Comparison of ENCODE assay signal across 16 cellular contexts in genomic region chr1:10629816-10630571, GRCh38.
DNase-seq lines count a peak whose midpoint lies in the region; ATAC-seq and TF ChIP-seq lines count a peak whose summit lies in the region.
"Had no signal": no experiment of that assay in that cellular context is flagged by ENCODE, and none has a peak within 500 bp of the region (broad histone marks: within the 10 kb centered on the region; RNA-seq: fewer than 3 reads in every experiment).

No MANE protein-coding gene starts in this region.

- H3K4me2 ChIP-seq in PC-3 (ENCODE audit: low read length) = no peak overlapping the region

- no peaks in the 10 kb centered on the region for H3K9me3 Mint-ChIP-seq in CD14-positive monocyte
- H3K9me3 Mint-ChIP-seq: memory B cell, natural killer cell had no signal

- H2AFZ ChIP-seq in PC-3 (ENCODE audit: low read length) = no peak overlapping the region

- no peak overlapping the region for H3K4me3 Mint-ChIP-seq in CD14-positive monocyte
- H3K4me3 Mint-ChIP-seq: memory B cell, natural killer cell had no signal

- H3K9me3 ChIP-seq in PC-3 (ENCODE audit: low read length) (no peaks in the 10 kb centered on the region), esophagus squamous epithelium (no peaks in the 10 kb centered on the region), gastrocnemius medialis (no peaks in the 10 kb centered on the region)
- H3K9me3 ChIP-seq: colonic mucosa had no signal

- no peaks in the 10 kb centered on the region for H3K79me2 ChIP-seq in PC-3 (ENCODE audit: low read length)

- in situ Hi-C loops in gastrocnemius medialis (cut with MboI; ENCODE audit: low sequenced_read_pairs in 4 of 4) = no loop called here

- H3K27me3 Mint-ChIP-seq in CD14-positive monocyte (ENCODE audit: low read depth in 3 of 3) = peaks cover 0 to 9% (median 2%) of the 10 kb centered on the region in 3 donors
- H3K27me3 Mint-ChIP-seq: memory B cell had no signal

- H3F3A ChIP-seq in PC-3 (ENCODE audit: low read length, unreplicated experiment) = no peaks in the 10 kb centered on the region

- ATAC-seq in PC-3 (no peak), GM21390 (IDR thresholded peaks at IDR 0.05; ENCODE audit: unreplicated experiment) (no peak), HG03439 (IDR thresholded peaks at IDR 0.05; ENCODE audit: unreplicated experiment) (no peak), HG03175 (IDR thresholded peaks at IDR 0.05; ENCODE audit: unreplicated experiment) (no peak), gastrocnemius medialis (no peak)
- ATAC-seq: natural killer cell had no signal

- H3K36me3 ChIP-seq in PC-3 (ENCODE audit: low read depth, low read length) = no peaks in the 10 kb centered on the region; the same call in 1 of the 2 replicates
- H3K36me3 ChIP-seq in esophagus squamous epithelium = peaks cover 0 to 79% (median 7%) of the 10 kb centered on the region in 3 donors
- H3K36me3 ChIP-seq in gastrocnemius medialis = peaks cover 0 to under 1% of the 10 kb centered on the region in 2 donors
- H3K36me3 ChIP-seq: colonic mucosa had no signal

- no peak overlapping the region for H3K27ac Mint-ChIP-seq in CD14-positive monocyte
- H3K27ac Mint-ChIP-seq: memory B cell, natural killer cell had no signal

- H3K4me3 ChIP-seq in PC-3 (ENCODE audit: low read length) (no peak overlapping the region), esophagus squamous epithelium (no peak overlapping the region), gastrocnemius medialis (no peak overlapping the region)
- H3K4me3 ChIP-seq: colonic mucosa had no signal

- BruUV-seq in PC-3 (replicated peaks; lab: Mats Ljungman, UMichigan) = no TSS peak

- H3K4me1 ChIP-seq in PC-3 (ENCODE audit: insufficient read depth, low read length) (peaks cover 9% of the 10 kb centered on the region), esophagus squamous epithelium (peaks cover 7 to 61% (median 20%) of the 10 kb centered on the region in 3 donors), gastrocnemius medialis (peaks cover 4 to 9% of the 10 kb centered on the region in 2 donors)
- H3K4me1 ChIP-seq: colonic mucosa had no signal

- no peak overlapping the region for H3K27ac ChIP-seq in PC-3 (ENCODE audit: low read length)
- H3K27ac ChIP-seq in esophagus squamous epithelium = peak overlapping the region; percentile 43 to 93 (median 90)
- no peak overlapping the region for H3K27ac ChIP-seq in gastrocnemius medialis
- H3K27ac ChIP-seq: colonic mucosa had no signal

- POLR2A ChIA-PET in PC-3 (lab: Charles Lee; ENCODE audit: unreplicated experiment) = no interaction called here

- DNase-seq in CD14-positive monocyte (ENCODE audit: low spot score) = peak; percentile 42
- no peak for DNase-seq in PC-3
- DNase-seq in esophagus squamous epithelium (lab: John Stamatoyannopoulos, UW) = no peak
- DNase-seq in posterior vena cava (ENCODE audit: low spot score) = peak; percentile 81
- no peak for DNase-seq in gastrocnemius medialis
- DNase-seq: activated gamma-delta T cell, colonic mucosa, natural killer cell, NCI-H1417 treated with DMSO at 0.1 percent for 48 hours, NCI-H2171, RPMI8226, substantia nigra had no signal

- TF ChIP-seq POLR2A in esophagus squamous epithelium (IDR thresholded peaks at IDR 0.05) = no peak
- no peak for TF ChIP-seq POLR2A in gastrocnemius medialis (IDR thresholded peaks at IDR 0.05)

- H3K4me1 Mint-ChIP-seq in CD14-positive monocyte = no peaks in the 10 kb centered on the region
- H3K4me1 Mint-ChIP-seq: memory B cell, natural killer cell had no signal

- 91 to 93% methylated on average over 20 to 27 of the region's 36 CpGs for WGBS in esophagus squamous epithelium, 2 donors

- no peak overlapping the region for H3K9ac ChIP-seq in PC-3 (ENCODE audit: low read length)

- TF ChIP-seq CTCF in CD14-positive monocyte (IDR thresholded peaks at IDR 0.05) (no peak), PC-3 (conservative IDR thresholded peaks at IDR 0.05; ENCODE audit: low read depth, low read length) (0 out of 2 replicates have a peak, but pooled peaks have one; percentile 12), esophagus squamous epithelium (IDR thresholded peaks at IDR 0.05) (no peak), gastrocnemius medialis (IDR thresholded peaks at IDR 0.05 in 4 of 5, conservative IDR thresholded peaks at IDR 0.05 in 1 of 5) (no peak)

- H3K36me3 Mint-ChIP-seq in CD14-positive monocyte = peaks cover 35 to 53% of the 10 kb centered on the region in 2 donors
- H3K36me3 Mint-ChIP-seq: natural killer cell had no signal

- H4K20me1 ChIP-seq in PC-3 (ENCODE audit: low read length) = no peaks in the 10 kb centered on the region

- intact Hi-C loops in CD14-positive monocyte (cut with micrococcal nuclease) (no loop called here), PC-3 (cut with micrococcal nuclease) (no loop called here), esophagus squamous epithelium (cut with DNase I) (loop anchor here (10.0 kb wide), 1 partner anchor 95 kb away; no protein-coding TSS in a partner anchor), posterior vena cava (cut with DNase I) (loop anchor here in 1 of 2 donors (5.0 kb wide), 1 partner anchor 98 kb away; no protein-coding TSS in a partner anchor), gastrocnemius medialis (cut with DNase I; ENCODE audit: low total_unique reads) (no loop called here)

- CTCF ChIA-PET in PC-3 (lab: Charles Lee) = no interaction called here

- no peaks in the 10 kb centered on the region for H3K9me2 ChIP-seq in PC-3 (replicated peaks; ENCODE audit: low read length)

- H3K27me3 ChIP-seq in PC-3 (ENCODE audit: low read length) (no peaks in the 10 kb centered on the region), esophagus squamous epithelium (no peaks in the 10 kb centered on the region), gastrocnemius medialis (no peaks in the 10 kb centered on the region)
- H3K27me3 ChIP-seq: colonic mucosa had no signal

Comparison
In these comparisons a context has a peak if more than half of its experiments do, and no peak if none do; other contexts are left out.
1. DNase-seq: peak in CD14-positive monocyte (single experiment) and posterior vena cava (single experiment); none in PC-3 (single experiment), esophagus squamous epithelium (single experiment) and gastrocnemius medialis (0 of 2).
2. H3K27ac ChIP-seq: peak in esophagus squamous epithelium (4 of 4); none in PC-3 (single experiment) and gastrocnemius medialis (0 of 4).